8 cellular contexts compared by ENCODE assay signal in genomic region chr7:106110885-106111670, GRCh38. TPM values are rescaled to one million over a fixed set of nuclear protein-coding genes. Genes with fewer than 3 reads are reported as not detected.
DNase-seq lines count a peak whose midpoint lies in the region; ATAC-seq and TF ChIP-seq lines count a peak whose summit lies in the region.

No MANE protein-coding gene starts in this region.

- peaks cover 30% of the 10 kb centered on the region for H4K20me1 ChIP-seq in PC-3 (ENCODE audit: low read length)

- POLR2A ChIA-PET in activated CD4-positive, alpha-beta T cell treated with anti-CD3 and anti-CD28 coated beads for 36 hours (lab: Charles Lee): interaction anchor here (0.7 to 2.0 kb wide), 3 partner anchors 37 to 174 kb away, joined by 3 to 6 read pairs (median 4); partner anchors contain the start of gene NAMPT
- POLR2A ChIA-PET in PC-3 (lab: Charles Lee; ENCODE audit: unreplicated experiment): interaction anchor here (0.5 to 1.8 kb wide), 7 partner anchors 15 to 431 kb away, joined by 3 to 29 read pairs (median 3); no protein-coding TSS in a partner anchor
- POLR2A ChIA-PET in naive thymus-derived CD4-positive, alpha-beta T cell (lab: Charles Lee): interaction anchor here (0.7 to 8.9 kb wide), 14 partner anchors 9 to 1097 kb away, joined by 3 to 143 read pairs (median 7); partner anchors contain the start of gene KMT2E

- no peaks in the 10 kb centered on the region for H3F3A ChIP-seq in PC-3 (ENCODE audit: low read length, unreplicated experiment)

- H3K27ac Mint-ChIP-seq in activated CD4-positive, alpha-beta T cell treated with anti-CD3 and anti-CD28 coated beads for 36 hours: peak overlapping the region; percentile 87
- peak overlapping the region; percentile 86 to 98 (median 94) for H3K27ac Mint-ChIP-seq in naive thymus-derived CD4-positive, alpha-beta T cell

- CTCF ChIA-PET in activated CD4-positive, alpha-beta T cell treated with anti-CD3 and anti-CD28 coated beads for 36 hours (lab: Charles Lee): interaction anchor here (0.5 to 1.8 kb wide), 7 partner anchors 10 to 592 kb away, joined by 3 to 6 read pairs (median 4); no protein-coding TSS in a partner anchor
- CTCF ChIA-PET in PC-3 (lab: Charles Lee): interaction anchor here (0.6 to 1.5 kb wide), 3 partner anchors 43 to 600 kb away, joined by 3 to 7 read pairs (median 4); no protein-coding TSS in a partner anchor
- CTCF ChIA-PET in naive thymus-derived CD4-positive, alpha-beta T cell (lab: Charles Lee): interaction anchor here (0.9 to 2.3 kb wide), 6 partner anchors 8 to 54 kb away, joined by 3 to 8 read pairs (median 6); no protein-coding TSS in a partner anchor

- peaks cover 4% of the 10 kb centered on the region; the same call in 1 of the 2 replicates for H3K36me3 ChIP-seq in PC-3 (ENCODE audit: low read depth, low read length)
- no peaks in the 10 kb centered on the region for H3K36me3 ChIP-seq in ectodermal cell (ENCODE audit: control insufficient read depth, insufficient read depth, low read length)
- H3K36me3 ChIP-seq in naive thymus-derived CD4-positive, alpha-beta T cell (ENCODE audit: control insufficient read depth in 2 of 3, insufficient read depth in 3 of 3, low read length in 3 of 3): no peaks in the 10 kb centered on the region

- H3K4me3 ChIP-seq in PC-3 (ENCODE audit: low read length) (peak overlapping the region; percentile 90), ectodermal cell (ENCODE audit: insufficient read depth, low read depth, low read length) (peak overlapping the region; percentile 61)
- peak overlapping the region; percentile 61 for H3K4me3 ChIP-seq in naive thymus-derived CD4-positive, alpha-beta T cell (ENCODE audit: low read length)

- WGBS in ectodermal cell, 2 experiments: 14 to 17% methylated on average over 17 to 21 of the region's 21 CpGs

- no peaks in the 10 kb centered on the region for H3K9me2 ChIP-seq in PC-3 (replicated peaks; ENCODE audit: low read length)

- H3K9ac ChIP-seq in PC-3 (ENCODE audit: low read length): peak overlapping the region; percentile 91

- TF ChIP-seq CTCF in PC-3 (conservative IDR thresholded peaks at IDR 0.05; ENCODE audit: low read depth, low read length): no peak

- no peak for ATAC-seq in activated CD4-positive, alpha-beta T cell treated with anti-CD3 and anti-CD28 coated beads for 36 hours
- no peak for ATAC-seq in PC-3
- no peak for ATAC-seq in naive thymus-derived CD4-positive, alpha-beta T cell
- no peak for ATAC-seq in GM21825 (IDR thresholded peaks at IDR 0.05; ENCODE audit: unreplicated experiment)
- ATAC-seq in GM21529 (IDR thresholded peaks at IDR 0.05; ENCODE audit: unreplicated experiment): no peak
- ATAC-seq in HG02623 (IDR thresholded peaks at IDR 0.05; ENCODE audit: unreplicated experiment): no peak

- peak overlapping the region; percentile 79 for H3K4me3 Mint-ChIP-seq in activated CD4-positive, alpha-beta T cell treated with anti-CD3 and anti-CD28 coated beads for 36 hours
- peak overlapping the region; percentile 78 to 97 (median 88) for H3K4me3 Mint-ChIP-seq in naive thymus-derived CD4-positive, alpha-beta T cell

- no peak for DNase-seq in activated CD4-positive, alpha-beta T cell treated with anti-CD3 and anti-CD28 coated beads for 36 hours
- DNase-seq in activated CD4-positive, alpha-beta T cell treated with anti-CD3 and anti-CD28 coated beads for 48 hours: no peak
- DNase-seq in PC-3: peak; percentile 33
- DNase-seq in naive thymus-derived CD4-positive, alpha-beta T cell: no peak

- no peaks in the 10 kb centered on the region for H3K9me3 Mint-ChIP-seq in activated CD4-positive, alpha-beta T cell treated with anti-CD3 and anti-CD28 coated beads for 36 hours (ENCODE audit: low read depth)
- H3K9me3 Mint-ChIP-seq in naive thymus-derived CD4-positive, alpha-beta T cell: peaks cover 0 to 2% (median 0%) of the 10 kb centered on the region in 11 donors

- peaks cover 30% of the 10 kb centered on the region for H3K4me1 ChIP-seq in PC-3 (ENCODE audit: insufficient read depth, low read length)
- H3K4me1 ChIP-seq in ectodermal cell (ENCODE audit: control insufficient read depth, insufficient read depth, low read length): no peaks in the 10 kb centered on the region
- peaks cover 14 to 54% of the 10 kb centered on the region in 2 donors for H3K4me1 ChIP-seq in naive thymus-derived CD4-positive, alpha-beta T cell (ENCODE audit: control insufficient read depth in 2 of 2, insufficient read depth in 2 of 2, low read length in 2 of 2)

- no peaks in the 10 kb centered on the region for H3K27me3 ChIP-seq in PC-3 (ENCODE audit: low read length)
- peaks cover 7% of the 10 kb centered on the region for H3K27me3 ChIP-seq in ectodermal cell (ENCODE audit: control insufficient read depth, insufficient read depth, low read length, poor library complexity, severe bottlenecking)
- no peaks in the 10 kb centered on the region for H3K27me3 ChIP-seq in naive thymus-derived CD4-positive, alpha-beta T cell (ENCODE audit: control insufficient read depth in 2 of 2, insufficient read depth in 2 of 2, low read length in 2 of 2)

- peak overlapping the region; percentile 71 for H3K27ac ChIP-seq in PC-3 (ENCODE audit: low read length)
- H3K27ac ChIP-seq in ectodermal cell (ENCODE audit: insufficient read depth, low read depth, low read length, poor library complexity, severe bottlenecking): no peak overlapping the region
- peak overlapping the region; percentile 83 for H3K27ac ChIP-seq in naive thymus-derived CD4-positive, alpha-beta T cell (ENCODE audit: low read depth, low read length)

- H3K9me3 ChIP-seq in PC-3 (ENCODE audit: low read length): no peaks in the 10 kb centered on the region
- no peaks in the 10 kb centered on the region for H3K9me3 ChIP-seq in ectodermal cell (ENCODE audit: control insufficient read depth, low read length)
- H3K9me3 ChIP-seq in naive thymus-derived CD4-positive, alpha-beta T cell (ENCODE audit: control insufficient read depth in 2 of 3, low read length in 3 of 3): no peaks in the 10 kb centered on the region

- peaks cover 57% of the 10 kb centered on the region for H3K79me2 ChIP-seq in PC-3 (ENCODE audit: low read length)

- H3K27me3 Mint-ChIP-seq in activated CD4-positive, alpha-beta T cell treated with anti-CD3 and anti-CD28 coated beads for 36 hours: no peaks in the 10 kb centered on the region
- H3K27me3 Mint-ChIP-seq in naive thymus-derived CD4-positive, alpha-beta T cell: peaks cover 0 to 4% (median 0%) of the 10 kb centered on the region in 5 donors

- H2AFZ ChIP-seq in PC-3 (ENCODE audit: low read length): peak overlapping the region; percentile 81

- H3K4me1 Mint-ChIP-seq in activated CD4-positive, alpha-beta T cell treated with anti-CD3 and anti-CD28 coated beads for 36 hours: peaks cover 57% of the 10 kb centered on the region
- H3K4me1 Mint-ChIP-seq in naive thymus-derived CD4-positive, alpha-beta T cell: peaks cover 42 to 78% (median 63%) of the 10 kb centered on the region in 7 donors

- BruUV-seq in PC-3 (replicated peaks; lab: Mats Ljungman, UMichigan): TSS peak; percentile 72

- intact Hi-C loops in activated CD4-positive, alpha-beta T cell treated with anti-CD3 and anti-CD28 coated beads for 36 hours (cut with DNase I, micrococcal nuclease): loop anchor here (1.0 to 10.0 kb wide), 6 partner anchors 40 to 1634 kb away; partner anchors contain the start of genes CBLL1 (in 1 of the 2), HBP1 (in 1 of the 2) and NAMPT (in 1 of the 2)
- intact Hi-C loops in PC-3 (cut with micrococcal nuclease): loop anchor here (2.0 to 5.0 kb wide), 2 partner anchors 41 to 46 kb away; no protein-coding TSS in a partner anchor
- intact Hi-C loops in naive thymus-derived CD4-positive, alpha-beta T cell (cut with micrococcal nuclease): loop anchor here (1.0 to 5.0 kb wide), 8 partner anchors 8 to 1781 kb away; partner anchors contain the start of genes PIK3CG (in 2 of the 2), RINT1 (in 2 of the 2), CCDC71L (in 1 of the 2) and DLD (in 1 of the 2)

- H3K4me2 ChIP-seq in PC-3 (ENCODE audit: low read length): peak overlapping the region; percentile 79

- H3K36me3 Mint-ChIP-seq in activated CD4-positive, alpha-beta T cell treated with anti-CD3 and anti-CD28 coated beads for 36 hours (ENCODE audit: low read depth): peaks cover 3% of the 10 kb centered on the region
- peaks cover 0 to 9% (median 0%) of the 10 kb centered on the region in 5 donors for H3K36me3 Mint-ChIP-seq in naive thymus-derived CD4-positive, alpha-beta T cell

RNA-seq across cellular contexts. Expression of gene SYPL1, which starts 1.0 kb away (rescaled TPM):
- total RNA-seq in activated CD4-positive, alpha-beta T cell treated with anti-CD3 and anti-CD28 coated beads for 36 hours: 10 to 100 TPM; 23.7 to 28.8 TPM
- total RNA-seq in PC-3 (2014; rRNA removed): 45.9 and 57.9 TPM in 2 replicates
- 55.7 TPM for polyA plus RNA-seq in ectodermal cell (2013, experiment 1 of 4)
- polyA plus RNA-seq in ectodermal cell (2013, experiment 2 of 4): 52.0 TPM
- 42.6 TPM for polyA plus RNA-seq in ectodermal cell (2013, experiment 3 of 4)
- 51.0 TPM for polyA plus RNA-seq in ectodermal cell (2013, experiment 4 of 4)
- 10 to 100 TPM; 37.5 to 54.0 (median 46.6) TPM for total RNA-seq in naive thymus-derived CD4-positive, alpha-beta T cell
- 100 to 1,000 TPM in 1 of 2 donors, 10 to 100 TPM in 1; 80.6 to 106 TPM for polyA plus RNA-seq in naive thymus-derived CD4-positive, alpha-beta T cell
